Comparison of ENCODE assay signal across 8 cellular contexts in the genomic region with DNA sequence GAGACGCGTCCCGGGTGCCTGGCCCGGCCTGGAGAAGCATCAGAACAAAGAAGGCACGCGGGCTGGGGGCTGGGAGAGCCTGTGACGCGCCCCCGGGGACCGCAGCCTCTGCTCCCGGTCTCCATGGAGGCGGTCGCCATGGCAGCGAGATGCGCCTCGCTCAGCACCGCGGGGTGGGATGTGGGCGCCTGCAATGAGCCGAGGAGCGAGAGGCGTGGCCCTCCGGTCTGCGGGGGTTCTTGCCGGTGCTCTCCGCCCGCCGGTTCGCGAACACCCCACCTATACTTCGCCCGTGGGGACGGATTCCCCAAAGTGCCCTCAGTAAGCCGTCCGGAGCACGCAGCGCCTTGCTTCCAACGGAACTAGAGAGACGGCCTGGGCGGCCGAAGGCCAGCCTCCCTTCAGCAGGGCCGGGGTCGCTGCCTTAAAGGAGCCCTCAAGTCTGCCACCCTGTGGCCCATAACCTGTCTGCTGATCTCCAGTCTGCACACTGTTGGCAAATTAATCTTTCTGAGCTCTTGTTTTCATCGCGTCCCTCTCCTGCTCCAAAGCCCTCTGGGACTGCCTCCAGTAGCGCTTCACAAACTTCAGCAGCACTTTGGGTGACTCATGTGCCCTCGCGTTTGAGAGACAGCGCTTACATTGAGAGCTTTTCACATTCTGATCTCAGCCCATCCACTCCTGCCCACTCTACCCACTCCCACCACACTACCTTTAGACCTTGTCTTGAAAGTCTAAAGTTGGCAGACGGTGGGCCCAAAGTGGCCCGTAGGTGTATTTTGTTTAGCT. TPM values are rescaled to one million over a fixed set of nuclear protein-coding genes. Genes with fewer than 3 reads are reported as not detected.
A peak's percentile ranks its signal among the peaks of the same experiment; 100 is the strongest.
DNase-seq lines count a peak whose midpoint lies in the region; ATAC-seq and TF ChIP-seq lines count a peak whose summit lies in the region.

No MANE protein-coding gene starts in this region.

- H3K27ac ChIP-seq in HEK293 (ENCODE audit: extremely low read depth, low read depth, low read length) (peak overlapping the region; percentile 68), right cardiac atrium (ENCODE audit: low read length) (peak overlapping the region; percentile 51), vagina (peak overlapping the region; percentile 94)

- TF ChIP-seq CTCF in HEK293 (tag by site-specific recombination; IDR thresholded peaks at IDR 0.05) (peak; percentile 85), vagina (IDR thresholded peaks at IDR 0.05) (peak in 2 of 3 experiments; percentile 9 to 37)

- WGBS in right cardiac atrium = 2% methylated on average over 51 of the region's 51 CpGs

- POLR2A ChIA-PET in HEK293 (lab: Yijun Ruan, JAX) = interaction anchor here (0.5 to 3.1 kb wide), 27 partner anchors 10 to 360 kb away, joined by 3 to 36 read pairs (median 4); a partner anchor contains a TSS

- TF ChIP-seq POLR2A in vagina (IDR thresholded peaks at IDR 0.05) = no peak

- DNase-seq in GDM1 (lab: John Stamatoyannopoulos, UW) (peak; percentile 67), NCI-H1092 treated with DMSO at 0.1 percent for 48 hours (lab: John Stamatoyannopoulos, UW) (peak; percentile 79), T-helper 1 cell (peak; percentile 74 to 86 (median 81)), amniotic epithelial cell (ENCODE audit: low read depth) (peak; percentile 83), right cardiac atrium (peak; percentile 76 to 90 (median 89)), renal cortical epithelial cell (ENCODE audit: low read depth) (peak; percentile 83), vagina (ENCODE audit: extremely low spot score in 2 of 2) (peak in 1 of 2 donors; percentile 92)

- H3K36me3 ChIP-seq in HEK293 (ENCODE audit: control insufficient read depth in 2 of 2, insufficient read depth in 1 of 2, low read length in 2 of 2) = peaks cover 0 to 3% of the 10 kb centered on the region in 2 experiments; a peak in 1 of 3 replicates
- H3K36me3 ChIP-seq in vagina = no peaks in the 10 kb centered on the region

- H3K4me1 ChIP-seq in HEK293 (ENCODE audit: control insufficient read depth, insufficient read depth, low read length) (peaks cover 7% of the 10 kb centered on the region), right cardiac atrium (ENCODE audit: control insufficient read depth, insufficient read depth, low read length) (no peaks in the 10 kb centered on the region), vagina (peaks cover 43% of the 10 kb centered on the region)

- CTCF ChIA-PET in HEK293 (lab: Yijun Ruan, JAX) = interaction anchor here (0.6 to 10.8 kb wide), 27 partner anchors 10 to 875 kb away, joined by 3 to 133 read pairs (median 5); a partner anchor contains a TSS

- intact Hi-C loops in right cardiac atrium (cut with DNase I) (loop anchor here in 2 of 4 donors (5.0 to 10.0 kb wide), 2 partner anchors 91 to 94 kb away; no protein-coding TSS in a partner anchor), vagina (cut with DNase I) (no loop called here)

- no peaks in the 10 kb centered on the region for H3K9me3 ChIP-seq in HEK293 (ENCODE audit: control insufficient read depth, insufficient read depth, low read depth, low read length)
- H3K9me3 ChIP-seq in right cardiac atrium (ENCODE audit: control insufficient read depth, low read length) = no peaks in the 10 kb centered on the region
- H3K9me3 ChIP-seq in vagina = no peaks in the 10 kb centered on the region

- peak overlapping the region; percentile 70 for H3K4me3 ChIP-seq in HEK293 (ENCODE audit: low read depth, low read length)
- H3K4me3 ChIP-seq in right cardiac atrium (ENCODE audit: low read length) = peak overlapping the region; percentile 49
- peak overlapping the region; percentile 85 to 91 for H3K4me3 ChIP-seq in vagina

- H3K27me3 ChIP-seq in right cardiac atrium (ENCODE audit: control insufficient read depth, insufficient read depth) (no peaks in the 10 kb centered on the region), vagina (no peaks in the 10 kb centered on the region)

- ATAC-seq in right cardiac atrium = peak; percentile 62

TF ChIP-seq in HEK293, 187 proteins besides CTCF, POLR2A, EP300 and RAD21 (continues in another document):
- TF ChIP-seq, protein P1, sequence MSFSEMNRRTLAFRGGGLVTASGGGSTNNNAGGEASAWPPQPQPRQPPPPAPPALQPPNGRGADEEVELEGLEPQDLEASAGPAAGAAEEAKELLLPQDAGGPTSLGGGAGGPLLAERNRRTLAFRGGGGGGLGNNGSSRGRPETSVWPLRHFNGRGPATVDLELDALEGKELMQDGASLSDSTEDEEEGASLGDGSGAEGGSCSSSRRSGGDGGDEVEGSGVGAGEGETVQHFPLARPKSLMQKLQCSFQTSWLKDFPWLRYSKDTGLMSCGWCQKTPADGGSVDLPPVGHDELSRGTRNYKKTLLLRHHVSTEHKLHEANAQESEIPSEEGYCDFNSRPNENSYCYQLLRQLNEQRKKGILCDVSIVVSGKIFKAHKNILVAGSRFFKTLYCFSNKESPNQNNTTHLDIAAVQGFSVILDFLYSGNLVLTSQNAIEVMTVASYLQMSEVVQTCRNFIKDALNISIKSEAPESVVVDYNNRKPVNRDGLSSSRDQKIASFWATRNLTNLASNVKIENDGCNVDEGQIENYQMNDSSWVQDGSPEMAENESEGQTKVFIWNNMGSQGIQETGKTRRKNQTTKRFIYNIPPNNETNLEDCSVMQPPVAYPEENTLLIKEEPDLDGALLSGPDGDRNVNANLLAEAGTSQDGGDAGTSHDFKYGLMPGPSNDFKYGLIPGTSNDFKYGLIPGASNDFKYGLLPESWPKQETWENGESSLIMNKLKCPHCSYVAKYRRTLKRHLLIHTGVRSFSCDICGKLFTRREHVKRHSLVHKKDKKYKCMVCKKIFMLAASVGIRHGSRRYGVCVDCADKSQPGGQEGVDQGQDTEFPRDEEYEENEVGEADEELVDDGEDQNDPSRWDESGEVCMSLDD (tag by site-specific recombination; IDR thresholded peaks at IDR 0.05) = 0 out of 2 replicates have a peak, but pooled peaks have one; percentile 14
- TF ChIP-seq, protein P2, sequence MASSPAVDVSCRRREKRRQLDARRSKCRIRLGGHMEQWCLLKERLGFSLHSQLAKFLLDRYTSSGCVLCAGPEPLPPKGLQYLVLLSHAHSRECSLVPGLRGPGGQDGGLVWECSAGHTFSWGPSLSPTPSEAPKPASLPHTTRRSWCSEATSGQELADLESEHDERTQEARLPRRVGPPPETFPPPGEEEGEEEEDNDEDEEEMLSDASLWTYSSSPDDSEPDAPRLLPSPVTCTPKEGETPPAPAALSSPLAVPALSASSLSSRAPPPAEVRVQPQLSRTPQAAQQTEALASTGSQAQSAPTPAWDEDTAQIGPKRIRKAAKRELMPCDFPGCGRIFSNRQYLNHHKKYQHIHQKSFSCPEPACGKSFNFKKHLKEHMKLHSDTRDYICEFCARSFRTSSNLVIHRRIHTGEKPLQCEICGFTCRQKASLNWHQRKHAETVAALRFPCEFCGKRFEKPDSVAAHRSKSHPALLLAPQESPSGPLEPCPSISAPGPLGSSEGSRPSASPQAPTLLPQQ (tag by site-specific recombination; IDR thresholded peaks at IDR 0.05) = peak; percentile 72; the same call in 1 of the 2 replicates
- TF ChIP-seq ZNF140 (tag by site-specific recombination; IDR thresholded peaks at IDR 0.05) (no peak), ZIC2 (tag by site-specific recombination; IDR thresholded peaks at IDR 0.05) (peak; percentile 55), ZNF335 (tag by site-specific recombination; conservative IDR thresholded peaks at IDR 0.05) (peak; percentile 86), SP7 (tag by site-specific recombination; IDR thresholded peaks at IDR 0.05) (no peak; the same call in 1 of the 2 replicates), KLF9 (tag by site-specific recombination; IDR thresholded peaks at IDR 0.05; ENCODE audit: low read depth) (peak; percentile 48), MYNN (tag by site-specific recombination; IDR thresholded peaks at IDR 0.05; ENCODE audit: borderline replicate concordance) (peak; percentile 98)
- TF ChIP-seq, protein P3, sequence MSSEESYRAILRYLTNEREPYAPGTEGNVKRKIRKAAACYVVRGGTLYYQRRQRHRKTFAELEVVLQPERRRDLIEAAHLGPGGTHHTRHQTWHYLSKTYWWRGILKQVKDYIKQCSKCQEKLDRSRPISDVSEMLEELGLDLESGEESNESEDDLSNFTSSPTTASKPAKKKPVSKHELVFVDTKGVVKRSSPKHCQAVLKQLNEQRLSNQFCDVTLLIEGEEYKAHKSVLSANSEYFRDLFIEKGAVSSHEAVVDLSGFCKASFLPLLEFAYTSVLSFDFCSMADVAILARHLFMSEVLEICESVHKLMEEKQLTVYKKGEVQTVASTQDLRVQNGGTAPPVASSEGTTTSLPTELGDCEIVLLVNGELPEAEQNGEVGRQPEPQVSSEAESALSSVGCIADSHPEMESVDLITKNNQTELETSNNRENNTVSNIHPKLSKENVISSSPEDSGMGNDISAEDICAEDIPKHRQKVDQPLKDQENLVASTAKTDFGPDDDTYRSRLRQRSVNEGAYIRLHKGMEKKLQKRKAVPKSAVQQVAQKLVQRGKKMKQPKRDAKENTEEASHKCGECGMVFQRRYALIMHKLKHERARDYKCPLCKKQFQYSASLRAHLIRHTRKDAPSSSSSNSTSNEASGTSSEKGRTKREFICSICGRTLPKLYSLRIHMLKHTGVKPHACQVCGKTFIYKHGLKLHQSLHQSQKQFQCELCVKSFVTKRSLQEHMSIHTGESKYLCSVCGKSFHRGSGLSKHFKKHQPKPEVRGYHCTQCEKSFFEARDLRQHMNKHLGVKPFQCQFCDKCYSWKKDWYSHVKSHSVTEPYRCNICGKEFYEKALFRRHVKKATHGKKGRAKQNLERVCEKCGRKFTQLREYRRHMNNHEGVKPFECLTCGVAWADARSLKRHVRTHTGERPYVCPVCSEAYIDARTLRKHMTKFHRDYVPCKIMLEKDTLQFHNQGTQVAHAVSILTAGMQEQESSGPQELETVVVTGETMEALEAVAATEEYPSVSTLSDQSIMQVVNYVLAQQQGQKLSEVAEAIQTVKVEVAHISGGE (tag by site-specific recombination; conservative IDR thresholded peaks at IDR 0.05; ENCODE audit: low read depth) = peak; percentile 71

RNA-seq across cellular contexts. Expression of a gene that starts 1.0 kb away (rescaled TPM):
- total RNA-seq in right cardiac atrium (10 to 100 TPM; 11.7 to 13.7 (median 12.1) TPM), renal cortical epithelial cell (9.9 and 20.0 TPM in 2 replicates), vagina (16.0 TPM)
- polyA plus RNA-seq in right cardiac atrium = 12.6 TPM

RNA-seq across cellular contexts. Expression of a gene that starts 12.7 kb away (rescaled TPM):
- under 1 TPM in 1 of 4 donors, not detected in 3; 0.50 TPM for total RNA-seq in right cardiac atrium
- 0.07 TPM for polyA plus RNA-seq in right cardiac atrium
- total RNA-seq in renal cortical epithelial cell = 1.2 TPM in 1 of 2 replicates, not detected in the other
- not detected for total RNA-seq in vagina

RNA-seq across cellular contexts. Expression of a gene that starts 18.0 kb away (rescaled TPM):
- total RNA-seq in right cardiac atrium (10 to 100 TPM; 63.9 to 92.7 (median 72.1) TPM), renal cortical epithelial cell (72.6 and 80.4 TPM in 2 replicates), vagina (62.9 TPM)
- polyA plus RNA-seq in right cardiac atrium = 67.4 TPM

RNA-seq across cellular contexts. Expression of a gene that starts 27.6 kb away (rescaled TPM):
- total RNA-seq in right cardiac atrium (10 to 100 TPM in 3 of 4 donors, 1 to 10 TPM in 1; 10.0 to 12.2 (median 11.4) TPM), renal cortical epithelial cell (7.3 and 13.0 TPM in 2 replicates), vagina (26.5 TPM)
- polyA plus RNA-seq in right cardiac atrium = 7.9 TPM

RNA-seq across cellular contexts. Expression of a gene that starts 36.1 kb away (rescaled TPM):
- 10 to 100 TPM in 1 of 4 donors, 1 to 10 TPM in 3; 6.1 to 13.0 (median 7.1) TPM for total RNA-seq in right cardiac atrium
- polyA plus RNA-seq in right cardiac atrium = 8.9 TPM
- 0.17 TPM in 1 of 2 replicates, not detected in the other for total RNA-seq in renal cortical epithelial cell
- total RNA-seq in vagina = 21.6 TPM
